9 cellular contexts compared by ENCODE assay signal in genomic region chr19:16449330-16449961, GRCh38. TPM values are rescaled to one million over a fixed set of nuclear protein-coding genes. Genes with fewer than 3 reads are reported as not detected.
DNase-seq lines count a peak whose midpoint lies in the region; ATAC-seq and TF ChIP-seq lines count a peak whose summit lies in the region.
"Had no signal": no experiment of that assay in that cellular context is flagged by ENCODE, and none has a peak within 500 bp of the region (broad histone marks: within the 10 kb centered on the region; RNA-seq: fewer than 3 reads in every experiment).

No MANE protein-coding gene starts in this region.

- H3K9me3 Mint-ChIP-seq in activated CD8-positive, alpha-beta T cell treated with anti-CD3 and anti-CD28 coated beads for 36 hours, result peaks cover 4% of the 10 kb centered on the region

- WGBS in thyroid gland, 2 donors, result 77 to 91% methylated on average over 6 of the region's 6 CpGs
- 78 to 89% methylated on average over 6 of the region's 6 CpGs for WGBS in tibial nerve, 2 donors

- H3K4me1 Mint-ChIP-seq in activated CD8-positive, alpha-beta T cell treated with anti-CD3 and anti-CD28 coated beads for 36 hours (ENCODE audit: low read depth), result peaks cover 49% of the 10 kb centered on the region

- H3K27ac ChIP-seq in thyroid gland, result no peak overlapping the region
- no peak overlapping the region for H3K27ac ChIP-seq in tibial nerve

- H3K27me3 Mint-ChIP-seq in activated CD8-positive, alpha-beta T cell treated with anti-CD3 and anti-CD28 coated beads for 36 hours, result no peaks in the 10 kb centered on the region

- peaks cover 16% of the 10 kb centered on the region for H3K36me3 Mint-ChIP-seq in activated CD8-positive, alpha-beta T cell treated with anti-CD3 and anti-CD28 coated beads for 36 hours (ENCODE audit: low read depth)

- H3K4me3 ChIP-seq in thyroid gland (replicated peaks in 1 of 3), result no peak overlapping the region
- no peak overlapping the region for H3K4me3 ChIP-seq in tibial nerve

- H3K36me3 ChIP-seq in thyroid gland, result no peaks in the 10 kb centered on the region
- H3K36me3 ChIP-seq in tibial nerve, result no peaks in the 10 kb centered on the region

- peak overlapping the region; percentile 85 for H3K27ac Mint-ChIP-seq in activated CD8-positive, alpha-beta T cell treated with anti-CD3 and anti-CD28 coated beads for 36 hours

- no peak for TF ChIP-seq EP300 in tibial nerve (IDR thresholded peaks at IDR 0.05)

- POLR2A ChIA-PET in activated CD8-positive, alpha-beta T cell treated with anti-CD3 and anti-CD28 coated beads for 36 hours (lab: Charles Lee), result interaction anchor here (0.6 to 1.0 kb wide), 3 partner anchors 9 to 92 kb away, joined by 3 read pairs; no protein-coding TSS in a partner anchor

- DNase-seq in activated gamma-delta T cell treated with Interleukin-2 at 50 U/mL for 16 hours, result peak; percentile 37
- no peak for DNase-seq in activated gamma-delta T cell (lab: John Stamatoyannopoulos, UW)
- DNase-seq in activated CD8-positive, alpha-beta T cell treated with anti-CD3 and anti-CD28 coated beads for 36 hours, result peak; percentile 72
- DNase-seq in stimulated activated CD8-positive, alpha-beta memory T cell treated with anti-CD3 and anti-CD28 coated beads, Interleukin-12 subunit alpha, Interleukin-12 subunit beta, amount 100 ng/mL, for 4 hours (ENCODE audit: low read depth), result peak; percentile 10
- no peak for DNase-seq in NCI-H1092 (lab: John Stamatoyannopoulos, UW)
- DNase-seq in thyroid gland, result no peak
- DNase-seq in tibial nerve (ENCODE audit: low spot score in 2 of 2), result no peak
- DNase-seq: stimulated activated naive CD4-positive, alpha-beta T cell treated with Interleukin-2 at 50 U/mL for 16 hours had no signal

- H3K9me3 ChIP-seq in thyroid gland (no peaks in the 10 kb centered on the region), tibial nerve (no peaks in the 10 kb centered on the region)

- intact Hi-C loops in activated CD8-positive, alpha-beta T cell treated with anti-CD3 and anti-CD28 coated beads for 36 hours (cut with micrococcal nuclease), result no loop called here
- intact Hi-C loops in thyroid gland (cut with DNase I), result no loop called here

- H3K4me3 Mint-ChIP-seq in activated CD8-positive, alpha-beta T cell treated with anti-CD3 and anti-CD28 coated beads for 36 hours, result peak overlapping the region; percentile 10

- ATAC-seq in HG03135 (IDR thresholded peaks at IDR 0.05; ENCODE audit: unreplicated experiment), result peak; percentile 39
- ATAC-seq in activated CD8-positive, alpha-beta T cell treated with anti-CD3 and anti-CD28 coated beads for 36 hours, result peak; percentile 84

- H3K27me3 ChIP-seq in thyroid gland, result no peaks in the 10 kb centered on the region
- no peaks in the 10 kb centered on the region for H3K27me3 ChIP-seq in tibial nerve

- CTCF ChIA-PET in activated CD8-positive, alpha-beta T cell treated with anti-CD3 and anti-CD28 coated beads for 36 hours (lab: Charles Lee), result no interaction called here

- TF ChIP-seq POLR2A in thyroid gland (IDR thresholded peaks at IDR 0.05), result no peak
- no peak for TF ChIP-seq POLR2A in tibial nerve (IDR thresholded peaks at IDR 0.05)

- TF ChIP-seq CTCF in activated CD8-positive, alpha-beta T cell treated with anti-CD3 and anti-CD28 coated beads for 36 hours (IDR thresholded peaks at IDR 0.05), result no peak
- TF ChIP-seq CTCF in thyroid gland (IDR thresholded peaks at IDR 0.05), result no peak
- TF ChIP-seq CTCF in tibial nerve (IDR thresholded peaks at IDR 0.05), result no peak

- peaks cover 28 to 39% of the 10 kb centered on the region in 2 donors for H3K4me1 ChIP-seq in thyroid gland
- H3K4me1 ChIP-seq in tibial nerve, result peaks cover 0 to 53% (median 30%) of the 10 kb centered on the region in 4 donors

RNA-seq across cellular contexts. Expression of gene EPS15L1, which starts 22.3 kb away (rescaled TPM):
- 10 to 100 TPM; 27.4 to 28.3 TPM for total RNA-seq in activated CD8-positive, alpha-beta T cell treated with anti-CD3 and anti-CD28 coated beads for 36 hours
- 10 to 100 TPM; 24.4 to 37.4 (median 28.6) TPM for total RNA-seq in thyroid gland
- total RNA-seq in tibial nerve, result 10 to 100 TPM; 29.1 to 41.5 (median 33.3) TPM

RNA-seq across cellular contexts. Expression of gene CALR3, which starts 46.5 kb away (rescaled TPM):
- total RNA-seq in activated CD8-positive, alpha-beta T cell treated with anti-CD3 and anti-CD28 coated beads for 36 hours, result not detected
- total RNA-seq in thyroid gland (under 1 TPM in 1 of 4 donors, not detected in 3; 0.58 TPM), tibial nerve (not detected)

RNA-seq across cellular contexts. Expression of gene C19orf44, which starts 46.7 kb away (rescaled TPM):
- 1 to 10 TPM; 1.9 to 2.3 TPM for total RNA-seq in activated CD8-positive, alpha-beta T cell treated with anti-CD3 and anti-CD28 coated beads for 36 hours
- total RNA-seq in thyroid gland, result 10 to 100 TPM in 3 of 4 donors, 1 to 10 TPM in 1; 8.6 to 12.0 (median 10.6) TPM
- 10 to 100 TPM; 13.4 to 19.0 (median 15.8) TPM for total RNA-seq in tibial nerve

Comparison
In these comparisons a context has a peak if more than half of its experiments do, and no peak if none do; other contexts are left out.
1. DNase-seq: peak in activated gamma-delta T cell treated with Interleukin-2 at 50 U/mL for 16 hours (single experiment), activated CD8-positive, alpha-beta T cell treated with anti-CD3 and anti-CD28 coated beads for 36 hours (single experiment) and stimulated activated CD8-positive, alpha-beta memory T cell treated with anti-CD3 and anti-CD28 coated beads, Interleukin-12 subunit alpha, Interleukin-12 subunit beta, amount 100 ng/mL, for 4 hours (single experiment); none in activated gamma-delta T cell (single experiment), NCI-H1092 (single experiment), thyroid gland (0 of 2) and tibial nerve (0 of 2).